In genomic region chr1:204254031-204254661, GRCh38 we compare ENCODE assay signal across 9 cellular contexts. TPM values are rescaled to one million over a fixed set of nuclear protein-coding genes. Genes with fewer than 3 reads are reported as not detected.
DNase-seq lines count a peak whose midpoint lies in the region; ATAC-seq lines count a peak whose summit lies in the region.
"Had no signal": no experiment of that assay in that cellular context is flagged by ENCODE, and none has a peak within 500 bp of the region (broad histone marks: within the 10 kb centered on the region; RNA-seq: fewer than 3 reads in every experiment).

No MANE protein-coding gene starts in this region.

- peaks cover 0 to 21% (median 17%) of the 10 kb centered on the region in 10 experiments; a peak in 16 of 20 replicates for H3K4me1 ChIP-seq in BLaER1 treated with 17β-estradiol and CSF1 and Interleukin-3, amounts not matched to agents 10 nM and 100 nM
- H3K4me1 ChIP-seq in naive thymus-derived CD4-positive, alpha-beta T cell (ENCODE audit: control insufficient read depth in 2 of 2, insufficient read depth in 2 of 2, low read length in 2 of 2): no peaks in the 10 kb centered on the region

- no peak overlapping the region for H3K4me3 ChIP-seq in BLaER1 treated with 17β-estradiol and CSF1 and Interleukin-3, amounts not matched to agents 10 nM and 100 nM
- H3K4me3 ChIP-seq in naive thymus-derived CD4-positive, alpha-beta T cell (ENCODE audit: low read length): no peak overlapping the region

- H3K36me3 Mint-ChIP-seq in naive thymus-derived CD4-positive, alpha-beta T cell: no peaks in the 10 kb centered on the region
- H3K36me3 Mint-ChIP-seq in activated CD4-positive, alpha-beta memory T cell treated with anti-CD3 and anti-CD28 coated beads, Interleukin-2, amount 10 ng/mL, durations not matched to agents 7 days and 5 days (ENCODE audit: low read depth): no peaks in the 10 kb centered on the region

- no peak overlapping the region for H3K9ac ChIP-seq in BLaER1 treated with 17β-estradiol and CSF1 and Interleukin-3, amounts not matched to agents 10 nM and 100 nM

- no peaks in the 10 kb centered on the region for H3K9me3 Mint-ChIP-seq in naive thymus-derived CD4-positive, alpha-beta T cell
- no peaks in the 10 kb centered on the region for H3K9me3 Mint-ChIP-seq in activated CD4-positive, alpha-beta memory T cell treated with anti-CD3 and anti-CD28 coated beads, Interleukin-2, amount 10 ng/mL, durations not matched to agents 7 days and 5 days

- peaks cover 0 to 4% (median 0%) of the 10 kb centered on the region in 7 donors for H3K4me1 Mint-ChIP-seq in naive thymus-derived CD4-positive, alpha-beta T cell
- H3K4me1 Mint-ChIP-seq in activated CD4-positive, alpha-beta memory T cell treated with anti-CD3 and anti-CD28 coated beads, Interleukin-2, amount 10 ng/mL, durations not matched to agents 7 days and 5 days: no peaks in the 10 kb centered on the region

- H3K27me3 Mint-ChIP-seq in naive thymus-derived CD4-positive, alpha-beta T cell: peaks cover 0 to 14% (median 0%) of the 10 kb centered on the region in 5 donors
- peaks cover 4% of the 10 kb centered on the region for H3K27me3 Mint-ChIP-seq in activated CD4-positive, alpha-beta memory T cell treated with anti-CD3 and anti-CD28 coated beads, Interleukin-2, amount 10 ng/mL, durations not matched to agents 7 days and 5 days

- no peak overlapping the region for H3K4me3 Mint-ChIP-seq in naive thymus-derived CD4-positive, alpha-beta T cell
- no peak overlapping the region for H3K4me3 Mint-ChIP-seq in activated CD4-positive, alpha-beta memory T cell treated with anti-CD3 and anti-CD28 coated beads, Interleukin-2, amount 10 ng/mL, durations not matched to agents 7 days and 5 days

- peak; percentile 62 for ATAC-seq in naive thymus-derived CD4-positive, alpha-beta T cell
- ATAC-seq in HG02884 (IDR thresholded peaks at IDR 0.05; ENCODE audit: unreplicated experiment): no peak

- CTCF ChIA-PET in naive thymus-derived CD4-positive, alpha-beta T cell (lab: Charles Lee): interaction anchor here (0.5 to 2.4 kb wide), 2 partner anchors 109 to 153 kb away, joined by 3 to 7 read pairs; no protein-coding TSS in a partner anchor
- CTCF ChIA-PET in activated CD4-positive, alpha-beta memory T cell treated with anti-CD3 and anti-CD28 coated beads, Interleukin-2, amount 10 ng/mL, durations not matched to agents 7 days and 5 days (lab: Charles Lee): interaction anchor here (1.5 kb wide), 1 partner anchor 111 kb away, joined by 3 read pairs; no protein-coding TSS in a partner anchor

- DNase-seq in NOMO-1 treated with DMSO at 0.1 percent for 48 hours (lab: John Stamatoyannopoulos, UW; ENCODE audit: unreplicated experiment) (peak; percentile 82), fibroblast of gingiva (ENCODE audit: low read depth) (peak; percentile 90), DMS153 (lab: John Stamatoyannopoulos, UW) (no peak), NCI-H2107 (lab: John Stamatoyannopoulos, UW) (no peak)
- DNase-seq in naive thymus-derived CD4-positive, alpha-beta T cell: no peak
- no peak for DNase-seq in activated CD4-positive, alpha-beta memory T cell treated with anti-CD3 and anti-CD28 coated beads, Interleukin-2, amount 10 ng/mL, durations not matched to agents 7 days and 5 days
- DNase-seq: NCI-H187 treated with DMSO at 0.1 percent for 48 hours had no signal

- intact Hi-C loops in naive thymus-derived CD4-positive, alpha-beta T cell (cut with micrococcal nuclease): no loop called here

- no peaks in the 10 kb centered on the region for H4K20me1 ChIP-seq in BLaER1 treated with 17β-estradiol and CSF1 and Interleukin-3, amounts not matched to agents 10 nM and 100 nM

- H3K36me3 ChIP-seq in BLaER1 treated with 17β-estradiol and CSF1 and Interleukin-3, amounts not matched to agents 10 nM and 100 nM: no peaks in the 10 kb centered on the region
- no peaks in the 10 kb centered on the region for H3K36me3 ChIP-seq in naive thymus-derived CD4-positive, alpha-beta T cell (ENCODE audit: control insufficient read depth in 2 of 3, insufficient read depth in 3 of 3, low read length in 3 of 3)

- no peak overlapping the region for H3K27ac Mint-ChIP-seq in naive thymus-derived CD4-positive, alpha-beta T cell
- no peak overlapping the region for H3K27ac Mint-ChIP-seq in activated CD4-positive, alpha-beta memory T cell treated with anti-CD3 and anti-CD28 coated beads, Interleukin-2, amount 10 ng/mL, durations not matched to agents 7 days and 5 days

- no peaks in the 10 kb centered on the region for H3K9me3 ChIP-seq in BLaER1 treated with 17β-estradiol and CSF1 and Interleukin-3, amounts not matched to agents 10 nM and 100 nM (replicated peaks in 1 of 11)
- H3K9me3 ChIP-seq in naive thymus-derived CD4-positive, alpha-beta T cell (ENCODE audit: control insufficient read depth in 2 of 3, low read length in 3 of 3): no peaks in the 10 kb centered on the region

- peak overlapping the region in 7 of 11 experiments; percentile 11 to 63 (median 45); a peak in 11 of 22 replicates for H3K4me2 ChIP-seq in BLaER1 treated with 17β-estradiol and CSF1 and Interleukin-3, amounts not matched to agents 10 nM and 100 nM

- POLR2A ChIA-PET in naive thymus-derived CD4-positive, alpha-beta T cell (lab: Charles Lee): no interaction called here
- POLR2A ChIA-PET in activated CD4-positive, alpha-beta memory T cell treated with anti-CD3 and anti-CD28 coated beads, Interleukin-2, amount 10 ng/mL, durations not matched to agents 7 days and 5 days (lab: Charles Lee): no interaction called here

- no peak overlapping the region for H3K27ac ChIP-seq in BLaER1 treated with 17β-estradiol and CSF1 and Interleukin-3, amounts not matched to agents 10 nM and 100 nM
- no peak overlapping the region for H3K27ac ChIP-seq in naive thymus-derived CD4-positive, alpha-beta T cell (ENCODE audit: low read depth, low read length)

- no peaks in the 10 kb centered on the region for H3K27me3 ChIP-seq in BLaER1 treated with 17β-estradiol and CSF1 and Interleukin-3, amounts not matched to agents 10 nM and 100 nM
- H3K27me3 ChIP-seq in naive thymus-derived CD4-positive, alpha-beta T cell (ENCODE audit: control insufficient read depth in 2 of 2, insufficient read depth in 2 of 2, low read length in 2 of 2): no peaks in the 10 kb centered on the region

RNA-seq across cellular contexts. Expression of gene GOLT1A, which starts 40.4 kb away (rescaled TPM):
- not detected for total RNA-seq in naive thymus-derived CD4-positive, alpha-beta T cell
- 1 to 10 TPM; 1.3 TPM for polyA plus RNA-seq in naive thymus-derived CD4-positive, alpha-beta T cell
- not detected for total RNA-seq in activated CD4-positive, alpha-beta memory T cell treated with anti-CD3 and anti-CD28 coated beads, Interleukin-2, amount 10 ng/mL, durations not matched to agents 7 days and 5 days

RNA-seq across cellular contexts. Expression of gene KISS1, which starts 57.9 kb away (rescaled TPM):
- total RNA-seq in naive thymus-derived CD4-positive, alpha-beta T cell: under 1 TPM in 1 of 5 experiments, not detected in 4; 0.61 TPM
- polyA plus RNA-seq in naive thymus-derived CD4-positive, alpha-beta T cell: not detected
- not detected for total RNA-seq in activated CD4-positive, alpha-beta memory T cell treated with anti-CD3 and anti-CD28 coated beads, Interleukin-2, amount 10 ng/mL, durations not matched to agents 7 days and 5 days

Comparison
In these comparisons a context has a peak if more than half of its experiments do, and no peak if none do; other contexts are left out.
1. DNase-seq: peak in NOMO-1 treated with DMSO at 0.1 percent for 48 hours (single experiment) and fibroblast of gingiva (single experiment); none in naive thymus-derived CD4-positive, alpha-beta T cell (0 of 9), activated CD4-positive, alpha-beta memory T cell treated with anti-CD3 and anti-CD28 coated beads, Interleukin-2, amount 10 ng/mL, durations not matched to agents 7 days and 5 days (single experiment), DMS153 (single experiment) and NCI-H2107 (single experiment).